14 cellular contexts compared by ENCODE assay signal in genomic region chr14:96497087-96497486, GRCh38. TPM values are rescaled to one million over a fixed set of nuclear protein-coding genes. Genes with fewer than 3 reads are reported as not detected.
A peak's percentile ranks its signal among the peaks of the same experiment; 100 is the strongest.
DNase-seq lines count a peak whose midpoint lies in the region; ATAC-seq, FAIRE-seq and TF ChIP-seq lines count a peak whose summit lies in the region.
"Had no signal": no experiment of that assay in that cellular context is flagged by ENCODE, and none has a peak within 500 bp of the region (broad histone marks: within the 10 kb centered on the region; RNA-seq: fewer than 3 reads in every experiment).

No MANE protein-coding gene starts in this region.

- no peak overlapping the region for H3K4me3 ChIP-seq in bronchial epithelial cell (ENCODE audit: low read depth, low read length)
- H3K4me3 ChIP-seq: colonic mucosa, psoas muscle had no signal

- FAIRE-seq in bronchial epithelial cell (lab: Jason Lieb, UNC) = no peak
- FAIRE-seq: G401.6 had no signal

- intact Hi-C loops in Calu3 (cut with micrococcal nuclease; ENCODE audit: unreplicated experiment) = no loop called here

- no peak overlapping the region for H3K27ac Mint-ChIP-seq in Calu3 (ENCODE audit: unreplicated experiment)
- H3K27ac Mint-ChIP-seq: T-helper 1 cell treated with Interleukin-12 subunit alpha and Interleukin-12 subunit beta and Interleukin-4 antibody, amounts not matched to agents 30 μg/mL and 1 μg/mL, for 36 hours had no signal

- H3K36me3 ChIP-seq in bronchial epithelial cell (ENCODE audit: control insufficient read depth, insufficient read depth, low read length) = no peaks in the 10 kb centered on the region
- H3K36me3 ChIP-seq: colonic mucosa had no signal

- H3K27me3 ChIP-seq in bronchial epithelial cell (ENCODE audit: control insufficient read depth, insufficient read depth, low read length) = no peaks in the 10 kb centered on the region
- H3K27me3 ChIP-seq: colonic mucosa had no signal

- no peaks in the 10 kb centered on the region for H3K9me3 Mint-ChIP-seq in Calu3 (ENCODE audit: low read depth, unreplicated experiment)
- H3K9me3 Mint-ChIP-seq: T-helper 1 cell treated with Interleukin-12 subunit alpha and Interleukin-12 subunit beta and Interleukin-4 antibody, amounts not matched to agents 30 μg/mL and 1 μg/mL, for 36 hours had no signal

- H3K36me3 Mint-ChIP-seq in Calu3 (ENCODE audit: insufficient read depth, unreplicated experiment) = peaks cover 11% of the 10 kb centered on the region

- peak; percentile 54 for ATAC-seq in GM19395 (IDR thresholded peaks at IDR 0.05; ENCODE audit: unreplicated experiment)
- peak; percentile 34 for ATAC-seq in HG03196 (IDR thresholded peaks at IDR 0.05; ENCODE audit: unreplicated experiment)
- ATAC-seq: psoas muscle had no signal

- BruUV-seq in Calu3 (replicated peaks; lab: Mats Ljungman, UMichigan) = no TSS peak

- no peak overlapping the region for H3K4me3 Mint-ChIP-seq in Calu3 (ENCODE audit: low read depth, unreplicated experiment)
- H3K4me3 Mint-ChIP-seq: T-helper 1 cell treated with Interleukin-12 subunit alpha and Interleukin-12 subunit beta and Interleukin-4 antibody, amounts not matched to agents 30 μg/mL and 1 μg/mL, for 36 hours had no signal

- no peaks in the 10 kb centered on the region for H3K4me1 Mint-ChIP-seq in Calu3 (ENCODE audit: low read depth, unreplicated experiment)

- DNase-seq in GM13976 (ENCODE audit: low spot score) (peak; percentile 41), bronchial epithelial cell (ENCODE audit: low read depth) (peak; percentile 92), NCI-H510A (lab: John Stamatoyannopoulos, UW) (no peak), NCI-H524 (lab: John Stamatoyannopoulos, UW) (no peak), Calu3 (no peak), NCI-H1092 treated with DMSO at 0.1 percent for 48 hours (lab: John Stamatoyannopoulos, UW) (no peak)
- DNase-seq: colonic mucosa; NCI-H2029; psoas muscle; stimulated activated naive CD4-positive, alpha-beta T cell had no signal

- TF ChIP-seq CTCF in GM13976 (IDR thresholded peaks at IDR 0.05; ENCODE audit: borderline replicate concordance, control extremely low read depth, extremely low read depth, insufficient read depth, missing control alignments) = no peak
- no peak for TF ChIP-seq CTCF in bronchial epithelial cell (IDR thresholded peaks at IDR 0.05; ENCODE audit: insufficient read depth, low read length, severe bottlenecking)
- no peak for TF ChIP-seq CTCF in Calu3 (IDR thresholded peaks at IDR 0.05; ENCODE audit: unreplicated experiment)

- in situ Hi-C loops in GM13976 (cut with MboI; ENCODE audit: low sequenced_read_pairs, unreplicated experiment) = no loop called here

- no peaks in the 10 kb centered on the region for H3K27me3 Mint-ChIP-seq in Calu3 (ENCODE audit: unreplicated experiment)

- CTCF ChIA-PET in Calu3 (lab: Charles Lee) = no interaction called here

RNA-seq across cellular contexts. Expression of gene PAPOLA, which starts 5.1 kb away (rescaled TPM):
- total RNA-seq in bronchial epithelial cell (70.0 and 94.2 TPM in 2 replicates), Calu3 (2022) (198 and 205 TPM in 2 replicates)

Comparison
In these comparisons a context has a peak if more than half of its experiments do, and no peak if none do; other contexts are left out.
1. DNase-seq: peak in GM13976 (single experiment) and bronchial epithelial cell (single experiment); none in NCI-H510A (single experiment), NCI-H524 (0 of 2), Calu3 (single experiment) and NCI-H1092 treated with DMSO at 0.1 percent for 48 hours (single experiment).